ENCODE assay signal across 10 cellular contexts in genomic region chr3:45199837-45200648, GRCh38. TPM values are rescaled to one million over a fixed set of nuclear protein-coding genes. Genes with fewer than 3 reads are reported as not detected.
DNase-seq lines count a peak whose midpoint lies in the region; ATAC-seq, FAIRE-seq and TF ChIP-seq lines count a peak whose summit lies in the region.
"Had no signal": no experiment of that assay in that cellular context is flagged by ENCODE, and none has a peak within 500 bp of the region (broad histone marks: within the 10 kb centered on the region; RNA-seq: fewer than 3 reads in every experiment).

No MANE protein-coding gene starts in this region.

- peaks cover 4% of the 10 kb centered on the region for H3K9me3 Mint-ChIP-seq in astrocyte (ENCODE audit: unreplicated experiment)
- H3K9me3 Mint-ChIP-seq in activated naive CD4-positive, alpha-beta T cell treated with anti-CD3 and anti-CD28 coated beads for 36 hours: no peaks in the 10 kb centered on the region

- FAIRE-seq in astrocyte (lab: Jason Lieb, UNC): peak; percentile 97
- FAIRE-seq: colon had no signal

- peak overlapping the region; percentile 78 for H3K4me2 ChIP-seq in astrocyte (ENCODE audit: low read length)

- H2AFZ ChIP-seq in astrocyte (ENCODE audit: low read depth, low read length): peak overlapping the region; percentile 68

- peak overlapping the region; percentile 13 for H3K9ac ChIP-seq in astrocyte (ENCODE audit: low read length)

- H3K4me1 ChIP-seq in astrocyte (ENCODE audit: insufficient read depth, low read length) (peaks cover 26% of the 10 kb centered on the region), upper lobe of right lung (no peaks in the 10 kb centered on the region)

- H4K20me1 ChIP-seq in astrocyte (ENCODE audit: insufficient read depth, low read length): no peaks in the 10 kb centered on the region

- H3K27me3 Mint-ChIP-seq in astrocyte (ENCODE audit: low read depth, unreplicated experiment): peaks cover 12% of the 10 kb centered on the region
- H3K27me3 Mint-ChIP-seq in activated naive CD4-positive, alpha-beta T cell treated with anti-CD3 and anti-CD28 coated beads for 36 hours (ENCODE audit: low read depth): peaks cover 3% of the 10 kb centered on the region

- peak; percentile 92 for DNase-seq in HS-5 (ENCODE audit: low read depth)
- DNase-seq in astrocyte (ENCODE audit: low read depth): peak; percentile 100
- peak; percentile 64 for DNase-seq in iPS-NIHi11 (ENCODE audit: low spot score)
- DNase-seq in upper lobe of right lung: no peak
- no peak for DNase-seq in nucleus accumbens (lab: John Stamatoyannopoulos, UW)
- DNase-seq in activated naive CD4-positive, alpha-beta T cell treated with anti-CD3 and anti-CD28 coated beads for 36 hours: no peak
- DNase-seq: activated CD8-positive, alpha-beta memory T cell treated with anti-CD3 and anti-CD28 coated beads for 24 hours; stimulated activated CD4-positive, alpha-beta T cell treated with anti-CD3 and anti-CD28 coated beads, Interleukin-2, amount 100 ng/mL, for 24 hours had no signal

- TF ChIP-seq CTCF in astrocyte (IDR thresholded peaks at IDR 0.05; ENCODE audit: insufficient read depth, low read depth, low read length): no peak
- TF ChIP-seq CTCF in upper lobe of right lung (IDR thresholded peaks at IDR 0.05): no peak

- CTCF ChIA-PET in activated naive CD4-positive, alpha-beta T cell treated with anti-CD3 and anti-CD28 coated beads for 36 hours (lab: Charles Lee): interaction anchor here (0.9 to 1.1 kb wide), 2 partner anchors 10 kb away, joined by 3 to 4 read pairs; no protein-coding TSS in a partner anchor

- no peaks in the 10 kb centered on the region for H3K27me3 ChIP-seq in astrocyte (ENCODE audit: insufficient read depth, low read length)
- no peaks in the 10 kb centered on the region for H3K27me3 ChIP-seq in upper lobe of right lung

- no peak overlapping the region for H3K4me3 Mint-ChIP-seq in astrocyte (ENCODE audit: unreplicated experiment)
- H3K4me3 Mint-ChIP-seq in activated naive CD4-positive, alpha-beta T cell treated with anti-CD3 and anti-CD28 coated beads for 36 hours: no peak overlapping the region

- no peaks in the 10 kb centered on the region for H3K36me3 ChIP-seq in astrocyte (ENCODE audit: insufficient read depth, low read length)
- H3K36me3 ChIP-seq in upper lobe of right lung: no peaks in the 10 kb centered on the region

- H3K9me3 ChIP-seq in astrocyte (ENCODE audit: insufficient read depth, low read depth, low read length) (no peaks in the 10 kb centered on the region), upper lobe of right lung (no peaks in the 10 kb centered on the region)

- no peaks in the 10 kb centered on the region for H3K36me3 Mint-ChIP-seq in astrocyte (ENCODE audit: low read depth, unreplicated experiment)
- H3K36me3 Mint-ChIP-seq in activated naive CD4-positive, alpha-beta T cell treated with anti-CD3 and anti-CD28 coated beads for 36 hours (ENCODE audit: low read depth): no peaks in the 10 kb centered on the region

- H3K27ac Mint-ChIP-seq in astrocyte (ENCODE audit: unreplicated experiment): peak overlapping the region; percentile 79
- H3K27ac Mint-ChIP-seq in activated naive CD4-positive, alpha-beta T cell treated with anti-CD3 and anti-CD28 coated beads for 36 hours: no peak overlapping the region

- peaks cover 14% of the 10 kb centered on the region for H3K4me1 Mint-ChIP-seq in astrocyte (ENCODE audit: low read depth, unreplicated experiment)
- H3K4me1 Mint-ChIP-seq in activated naive CD4-positive, alpha-beta T cell treated with anti-CD3 and anti-CD28 coated beads for 36 hours (ENCODE audit: low read depth): no peaks in the 10 kb centered on the region

- intact Hi-C loops in upper lobe of right lung (cut with DNase I): no loop called here
- intact Hi-C loops in activated naive CD4-positive, alpha-beta T cell treated with anti-CD3 and anti-CD28 coated beads for 36 hours (cut with micrococcal nuclease): no loop called here

- no peaks in the 10 kb centered on the region for H3K79me2 ChIP-seq in astrocyte (ENCODE audit: insufficient read depth, low read length)

- peak overlapping the region; percentile 12 for H3K4me3 ChIP-seq in astrocyte (ENCODE audit: insufficient read depth, low read depth, low read length)
- no peak overlapping the region for H3K4me3 ChIP-seq in upper lobe of right lung

- ATAC-seq in upper lobe of right lung (peak; percentile 82), GM21723 (IDR thresholded peaks at IDR 0.05; ENCODE audit: unreplicated experiment) (no peak)

- peak overlapping the region; percentile 57 for H3K27ac ChIP-seq in astrocyte (ENCODE audit: low read depth, low read length)
- H3K27ac ChIP-seq in upper lobe of right lung: no peak overlapping the region

RNA-seq across cellular contexts. Expression of gene TMEM158, which starts 26.0 kb away (rescaled TPM):
- total RNA-seq in astrocyte (11.5 and 14.1 TPM in 2 replicates), upper lobe of right lung (2.1 TPM)
- not detected for total RNA-seq in activated naive CD4-positive, alpha-beta T cell treated with anti-CD3 and anti-CD28 coated beads for 36 hours

RNA-seq across cellular contexts. Expression of gene CDCP1, which starts 53.9 kb away (rescaled TPM):
- total RNA-seq in astrocyte (4.2 and 6.8 TPM in 2 replicates), upper lobe of right lung (19.1 TPM)
- under 1 TPM; 0.41 to 0.59 TPM for total RNA-seq in activated naive CD4-positive, alpha-beta T cell treated with anti-CD3 and anti-CD28 coated beads for 36 hours

Comparison
In these comparisons a context has a peak if more than half of its experiments do, and no peak if none do; other contexts are left out.
1. DNase-seq: peak in HS-5 (single experiment), astrocyte (single experiment) and iPS-NIHi11 (single experiment); none in upper lobe of right lung (single experiment), nucleus accumbens (0 of 56) and activated naive CD4-positive, alpha-beta T cell treated with anti-CD3 and anti-CD28 coated beads for 36 hours (single experiment).